9 cellular contexts compared by ENCODE assay signal in the genomic region with DNA sequence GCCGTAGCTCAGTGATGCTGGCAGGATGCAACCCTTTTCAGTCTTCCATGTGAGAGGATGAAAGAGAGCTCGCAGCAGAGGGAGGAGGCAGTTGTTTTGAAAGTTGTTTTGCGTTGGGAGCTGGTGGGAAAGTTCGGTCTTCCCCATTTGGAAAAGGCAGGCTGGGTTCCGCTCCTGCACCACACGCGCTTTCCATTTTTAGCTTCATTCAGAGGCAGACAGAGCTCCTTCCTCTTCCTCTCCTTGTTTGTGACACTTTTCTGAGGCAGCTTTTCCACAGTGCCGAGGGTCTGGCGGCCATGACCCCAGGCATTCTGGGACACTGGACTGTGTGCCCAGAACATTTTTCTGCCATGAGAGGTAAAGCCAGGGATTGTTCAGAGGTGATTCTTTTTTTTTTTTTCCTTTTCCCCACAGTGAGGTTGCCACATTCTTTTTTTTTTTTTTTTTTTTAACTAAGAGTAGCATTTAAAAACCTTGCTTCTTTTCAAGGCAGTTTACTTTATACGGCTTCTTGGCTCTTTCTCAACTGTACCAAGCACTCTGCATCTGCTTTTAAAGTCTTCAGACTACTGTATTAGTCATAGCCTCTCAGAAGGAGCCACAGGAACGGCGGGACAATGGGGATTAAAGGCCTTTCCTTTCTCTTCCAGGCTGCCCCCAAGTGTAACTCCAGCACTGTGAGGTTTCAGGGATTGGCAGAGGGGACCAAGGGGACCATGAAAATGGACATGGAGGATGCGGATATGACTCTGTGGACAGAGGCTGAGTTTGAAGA. TPM values are rescaled to one million over a fixed set of nuclear protein-coding genes. Genes with fewer than 3 reads are reported as not detected.
DNase-seq lines count a peak whose midpoint lies in the region; ATAC-seq, FAIRE-seq and TF ChIP-seq lines count a peak whose summit lies in the region.
"Had no signal": no experiment of that assay in that cellular context is flagged by ENCODE, and none has a peak within 500 bp of the region (broad histone marks: within the 10 kb centered on the region; RNA-seq: fewer than 3 reads in every experiment).

No MANE protein-coding gene starts in this region.

- peaks cover 81% of the 10 kb centered on the region for H3K4me1 Mint-ChIP-seq in T-helper 1 cell treated with Interleukin-12 subunit alpha and Interleukin-12 subunit beta and Interleukin-4 antibody, amounts not matched to agents 30 μg/mL and 1 μg/mL, for 36 hours (ENCODE audit: low read depth)
- peaks cover 56% of the 10 kb centered on the region for H3K4me1 Mint-ChIP-seq in activated CD8-positive, alpha-beta T cell treated with anti-CD3 and anti-CD28 coated beads for 36 hours (ENCODE audit: low read depth)

- CTCF ChIA-PET in activated CD8-positive, alpha-beta T cell treated with anti-CD3 and anti-CD28 coated beads for 36 hours (lab: Charles Lee), result interaction anchor here (1.5 to 2.9 kb wide), 5 partner anchors 12 to 657 kb away, joined by 3 to 31 read pairs (median 9); no protein-coding TSS in a partner anchor

- peak overlapping the region; percentile 80 for H3K27ac Mint-ChIP-seq in T-helper 1 cell treated with Interleukin-12 subunit alpha and Interleukin-12 subunit beta and Interleukin-4 antibody, amounts not matched to agents 30 μg/mL and 1 μg/mL, for 36 hours
- peak overlapping the region; percentile 79 for H3K27ac Mint-ChIP-seq in activated CD8-positive, alpha-beta T cell treated with anti-CD3 and anti-CD28 coated beads for 36 hours

- no peak for DNase-seq in T-helper 1 cell
- DNase-seq in activated CD8-positive, alpha-beta T cell treated with anti-CD3 and anti-CD28 coated beads for 36 hours, result no peak
- DNase-seq in right atrium auricular region (ENCODE audit: low spot score), result no peak
- no peak for DNase-seq in small intestine
- no peak for DNase-seq in NCI-H748 (lab: John Stamatoyannopoulos, UW; ENCODE audit: unreplicated experiment)

- peak overlapping the region; percentile 98 for H3K4me3 Mint-ChIP-seq in T-helper 1 cell treated with Interleukin-12 subunit alpha and Interleukin-12 subunit beta and Interleukin-4 antibody, amounts not matched to agents 30 μg/mL and 1 μg/mL, for 36 hours
- H3K4me3 Mint-ChIP-seq in activated CD8-positive, alpha-beta T cell treated with anti-CD3 and anti-CD28 coated beads for 36 hours, result peak overlapping the region; percentile 78

- H3K4me1 ChIP-seq in right atrium auricular region (peaks cover 0 to 26% of the 10 kb centered on the region in 2 donors), small intestine (ENCODE audit: control insufficient read depth in 2 of 2, insufficient read depth in 1 of 2, low read depth in 1 of 2, low read length in 1 of 2) (peaks cover 0 to 2% of the 10 kb centered on the region in 2 donors)

- 23 to 72% (median 68%) methylated on average over 13 of the region's 13 CpGs for WGBS in small intestine, 3 donors

- TF ChIP-seq CTCF in activated CD8-positive, alpha-beta T cell treated with anti-CD3 and anti-CD28 coated beads for 36 hours (IDR thresholded peaks at IDR 0.05), result no peak
- TF ChIP-seq CTCF in right atrium auricular region (IDR thresholded peaks at IDR 0.05), result no peak

- POLR2A ChIA-PET in activated CD8-positive, alpha-beta T cell treated with anti-CD3 and anti-CD28 coated beads for 36 hours (lab: Charles Lee), result interaction anchor here (0.5 to 2.7 kb wide), 6 partner anchors 11 to 1145 kb away, joined by 3 to 40 read pairs (median 6); no protein-coding TSS in a partner anchor

- intact Hi-C loops in activated CD8-positive, alpha-beta T cell treated with anti-CD3 and anti-CD28 coated beads for 36 hours (cut with micrococcal nuclease), result no loop called here

- no peaks in the 10 kb centered on the region for H3K36me3 ChIP-seq in right atrium auricular region
- H3K36me3 ChIP-seq in small intestine (ENCODE audit: control insufficient read depth in 2 of 2, insufficient read depth in 2 of 2, low read length in 2 of 2), result peaks cover 0 to 5% of the 10 kb centered on the region in 2 donors

- H3K4me3 ChIP-seq in right atrium auricular region (peak overlapping the region in 1 of 2 donors; percentile 23), small intestine (ENCODE audit: low read depth in 1 of 2, low read length in 2 of 2) (peak overlapping the region; percentile 36 to 49)

- H3K9me3 ChIP-seq in right atrium auricular region (no peaks in the 10 kb centered on the region), small intestine (ENCODE audit: control insufficient read depth, low read depth) (no peaks in the 10 kb centered on the region)

- no peaks in the 10 kb centered on the region for H3K9me3 Mint-ChIP-seq in T-helper 1 cell treated with Interleukin-12 subunit alpha and Interleukin-12 subunit beta and Interleukin-4 antibody, amounts not matched to agents 30 μg/mL and 1 μg/mL, for 36 hours
- H3K9me3 Mint-ChIP-seq in activated CD8-positive, alpha-beta T cell treated with anti-CD3 and anti-CD28 coated beads for 36 hours, result no peaks in the 10 kb centered on the region

- H3K27me3 Mint-ChIP-seq in T-helper 1 cell treated with Interleukin-12 subunit alpha and Interleukin-12 subunit beta and Interleukin-4 antibody, amounts not matched to agents 30 μg/mL and 1 μg/mL, for 36 hours (ENCODE audit: low read depth), result no peaks in the 10 kb centered on the region
- peaks cover 56% of the 10 kb centered on the region for H3K27me3 Mint-ChIP-seq in activated CD8-positive, alpha-beta T cell treated with anti-CD3 and anti-CD28 coated beads for 36 hours

- H3K36me3 Mint-ChIP-seq in T-helper 1 cell treated with Interleukin-12 subunit alpha and Interleukin-12 subunit beta and Interleukin-4 antibody, amounts not matched to agents 30 μg/mL and 1 μg/mL, for 36 hours (ENCODE audit: low read depth), result peaks cover 63% of the 10 kb centered on the region
- peaks cover 17% of the 10 kb centered on the region for H3K36me3 Mint-ChIP-seq in activated CD8-positive, alpha-beta T cell treated with anti-CD3 and anti-CD28 coated beads for 36 hours (ENCODE audit: low read depth)

- no peak for ATAC-seq in activated CD8-positive, alpha-beta T cell treated with anti-CD3 and anti-CD28 coated beads for 36 hours
- no peak for ATAC-seq in GM19324 (IDR thresholded peaks at IDR 0.05; ENCODE audit: low FRiP score, unreplicated experiment)
- ATAC-seq in HG03521 (IDR thresholded peaks at IDR 0.05; ENCODE audit: unreplicated experiment), result no peak

- H3K27me3 ChIP-seq in right atrium auricular region (peaks cover 0 to 3% of the 10 kb centered on the region in 2 donors), small intestine (ENCODE audit: control insufficient read depth in 2 of 2, insufficient read depth in 2 of 2, low read length in 2 of 2) (no peaks in the 10 kb centered on the region)

- H3K27ac ChIP-seq in right atrium auricular region (peak overlapping the region; percentile 15 to 36), small intestine (ENCODE audit: low read depth in 1 of 2, low read length in 1 of 2) (peak overlapping the region; percentile 35 to 95)
- H3K27ac ChIP-seq: C4-2B had no signal

- FAIRE-seq in small intestine (lab: Jason Lieb, UNC), result no peak

RNA-seq across cellular contexts. Expression of a gene that starts 1.6 kb away (rescaled TPM):
- total RNA-seq in activated CD8-positive, alpha-beta T cell treated with anti-CD3 and anti-CD28 coated beads for 36 hours, result 10 to 100 TPM; 24.6 to 24.7 TPM
- 1 to 10 TPM; 1.8 to 1.9 TPM for total RNA-seq in right atrium auricular region
- 1 to 10 TPM in 2 of 3 donors, under 1 TPM in 1; 0.67 to 3.2 (median 2.3) TPM for polyA plus RNA-seq in small intestine

Comparison
In these comparisons a context has a peak if more than half of its experiments do, and no peak if none do; other contexts are left out.
1. RNA of a gene that starts 1.6 kb away (total RNA-seq): 24.6 to 24.7 TPM in activated CD8-positive, alpha-beta T cell treated with anti-CD3 and anti-CD28 coated beads for 36 hours; 1.8 to 1.9 TPM in right atrium auricular region; every median in the first group is over 4 times any median in the second.